30 cellular contexts compared by ENCODE assay signal in the genomic region with DNA sequence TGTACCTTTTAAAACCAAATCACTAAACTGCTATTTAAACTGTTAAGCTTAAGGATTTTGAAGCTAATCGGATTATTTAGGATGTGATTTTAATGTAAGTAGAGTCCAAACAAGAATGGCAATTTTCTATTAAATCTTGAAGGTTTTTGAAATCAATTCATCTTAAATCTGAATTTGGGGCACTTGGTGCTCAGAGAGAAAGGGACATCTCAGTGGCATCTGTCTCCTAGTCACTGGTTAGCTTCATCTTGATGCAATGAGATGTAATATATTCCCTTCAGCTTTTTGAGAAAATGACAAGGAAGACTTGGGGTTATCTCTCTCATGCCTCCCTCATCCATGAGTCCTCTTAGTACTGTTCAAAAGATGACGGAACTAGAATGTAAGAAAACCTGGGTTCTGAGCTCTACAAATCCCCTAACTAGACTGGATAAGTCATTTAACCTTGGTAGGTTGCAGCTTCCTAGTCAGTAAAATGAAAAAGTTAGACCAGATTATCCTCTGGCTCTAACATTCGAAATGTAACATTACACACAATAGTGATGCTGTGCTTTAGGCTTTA.
"Had no signal": no experiment of that assay in that cellular context is flagged by ENCODE, and none has a peak within 500 bp of the region (broad histone marks: within the 10 kb centered on the region; RNA-seq: fewer than 3 reads in every experiment).

No MANE protein-coding gene starts in this region.

- H3K4me1 ChIP-seq: colonic mucosa, esophagus squamous epithelium, gastroesophageal sphincter had no signal

- H3K36me3 ChIP-seq: adrenal gland, cardiac muscle cell, colonic mucosa, esophagus squamous epithelium, gastroesophageal sphincter, heart right ventricle had no signal

- H3K4me1 Mint-ChIP-seq: activated CD4-positive, alpha-beta memory T cell treated with anti-CD3 and anti-CD28 coated beads, Interleukin-2, amount 10 ng/mL, durations not matched to agents 7 days and 5 days; activated T-helper 17 cell treated with anti-CD3 and anti-CD28 coated beads, Interleukin-2, amount 50 U/mL, for 72 hours; T-helper 17 cell had no signal

- H3K27me3 Mint-ChIP-seq: activated CD4-positive, alpha-beta memory T cell treated with anti-CD3 and anti-CD28 coated beads, Interleukin-2, amount 10 ng/mL, durations not matched to agents 7 days and 5 days; activated CD4-positive, alpha-beta T cell treated with anti-CD3 and anti-CD28 coated beads, Interleukin-2, amount 10 ng/mL, durations not matched to agents 7 days and 5 days; activated naive CD4-positive, alpha-beta T cell treated with anti-CD3 and anti-CD28 coated beads, Interleukin-2, amount 50 U/mL, for 24 hours; activated naive CD8-positive, alpha-beta T cell treated with anti-CD3 and anti-CD28 coated beads for 36 hours; activated naive CD8-positive, alpha-beta T cell treated with anti-CD3 and anti-CD28 coated beads, Interleukin-2, amount 50 U/mL, for 24 hours had no signal

- H3K9me3 ChIP-seq: adrenal gland, body of pancreas, colonic mucosa, esophagus squamous epithelium, gastroesophageal sphincter, heart right ventricle had no signal

- H3K36me3 Mint-ChIP-seq: activated naive CD4-positive, alpha-beta T cell treated with anti-CD3 and anti-CD28 coated beads, Interleukin-2, amount 50 U/mL, for 24 hours; activated naive CD8-positive, alpha-beta T cell treated with anti-CD3 and anti-CD28 coated beads for 36 hours; WTC11 had no signal

- H3K27me3 ChIP-seq: adrenal gland, body of pancreas, cardiac muscle cell, colonic mucosa, esophagus squamous epithelium, gastroesophageal sphincter, heart right ventricle had no signal

- DNase-seq: activated CD4-positive, alpha-beta memory T cell treated with anti-CD3 and anti-CD28 coated beads, Interleukin-2, amount 10 ng/mL, durations not matched to agents 7 days and 5 days; activated CD4-positive, alpha-beta T cell treated with anti-CD3 and anti-CD28 coated beads for 1 hour; activated CD4-positive, alpha-beta T cell treated with anti-CD3 and anti-CD28 coated beads for 4 hours; activated CD4-positive, alpha-beta T cell treated with anti-CD3 and anti-CD28 coated beads, Interleukin-2, amount 10 ng/mL, durations not matched to agents 7 days and 5 days; activated CD4-positive, alpha-beta T cell treated with anti-CD3 and anti-CD28 coated beads, Interleukin-2, amount 50 U/mL, for 4 hours; activated effector memory CD4-positive, alpha-beta T cell treated with Interleukin-2 at 50 U/mL for 16 hours; activated gamma-delta T cell treated with Interleukin-2 at 50 U/mL for 16 hours; activated naive CD4-positive, alpha-beta T cell treated with Interleukin-2 at 50 U/mL for 16 hours; activated naive CD8-positive, alpha-beta T cell treated with anti-CD3 and anti-CD28 coated beads for 36 hours; activated naive CD8-positive, alpha-beta T cell treated with anti-CD3 and anti-CD28 coated beads, Interleukin-2, amount 50 U/mL, for 24 hours; activated T-cell treated with anti-CD3 and anti-CD28 coated beads, Interleukin-2, amount 50 U/mL, for 4 hours; adrenal gland; amygdala; aorta; body of pancreas; central memory CD4-positive, alpha-beta T cell; cerebellar nuclear complex; colonic mucosa; effector CD8-positive, alpha-beta T cell; esophagus squamous epithelium; foreskin melanocyte; heart right ventricle; T-helper 1 cell; T-helper 17 cell had no signal

- H3K4me3 Mint-ChIP-seq: activated CD4-positive, alpha-beta memory T cell treated with anti-CD3 and anti-CD28 coated beads, Interleukin-2, amount 10 ng/mL, durations not matched to agents 7 days and 5 days; activated CD4-positive, alpha-beta T cell treated with anti-CD3 and anti-CD28 coated beads, Interleukin-2, amount 10 ng/mL, durations not matched to agents 7 days and 5 days; activated naive CD4-positive, alpha-beta T cell treated with anti-CD3 and anti-CD28 coated beads, Interleukin-2, amount 50 U/mL, for 24 hours; activated naive CD8-positive, alpha-beta T cell treated with anti-CD3 and anti-CD28 coated beads for 36 hours; activated naive CD8-positive, alpha-beta T cell treated with anti-CD3 and anti-CD28 coated beads, Interleukin-2, amount 50 U/mL, for 24 hours; activated T-cell treated with anti-CD3 and anti-CD28 coated beads, Interleukin-2, amount 50 U/mL, for 4 hours; activated T-helper 17 cell treated with anti-CD3 and anti-CD28 coated beads, Interleukin-2, amount 50 U/mL, for 72 hours; T-helper 17 cell; WTC11 had no signal

- H3K4me3 ChIP-seq: adrenal gland, body of pancreas, cardiac muscle cell, colonic mucosa, esophagus squamous epithelium, gastroesophageal sphincter, heart right ventricle had no signal

- H3K27ac Mint-ChIP-seq: activated CD4-positive, alpha-beta memory T cell treated with anti-CD3 and anti-CD28 coated beads, Interleukin-2, amount 10 ng/mL, durations not matched to agents 7 days and 5 days; activated CD4-positive, alpha-beta T cell treated with anti-CD3 and anti-CD28 coated beads, Interleukin-2, amount 10 ng/mL, durations not matched to agents 7 days and 5 days; activated naive CD4-positive, alpha-beta T cell treated with anti-CD3 and anti-CD28 coated beads, Interleukin-2, amount 50 U/mL, for 24 hours; activated naive CD8-positive, alpha-beta T cell treated with anti-CD3 and anti-CD28 coated beads for 36 hours; activated naive CD8-positive, alpha-beta T cell treated with anti-CD3 and anti-CD28 coated beads, Interleukin-2, amount 50 U/mL, for 24 hours; activated T-helper 17 cell treated with anti-CD3 and anti-CD28 coated beads, Interleukin-2, amount 50 U/mL, for 72 hours; T-helper 17 cell; WTC11 had no signal

- H3K9me3 Mint-ChIP-seq: activated CD4-positive, alpha-beta memory T cell treated with anti-CD3 and anti-CD28 coated beads, Interleukin-2, amount 10 ng/mL, durations not matched to agents 7 days and 5 days; activated CD4-positive, alpha-beta T cell treated with anti-CD3 and anti-CD28 coated beads, Interleukin-2, amount 10 ng/mL, durations not matched to agents 7 days and 5 days; activated naive CD4-positive, alpha-beta T cell treated with anti-CD3 and anti-CD28 coated beads, Interleukin-2, amount 50 U/mL, for 24 hours; activated naive CD8-positive, alpha-beta T cell treated with anti-CD3 and anti-CD28 coated beads for 36 hours; activated naive CD8-positive, alpha-beta T cell treated with anti-CD3 and anti-CD28 coated beads, Interleukin-2, amount 50 U/mL, for 24 hours; activated T-helper 17 cell treated with anti-CD3 and anti-CD28 coated beads, Interleukin-2, amount 50 U/mL, for 72 hours; WTC11 had no signal

- H3K27ac ChIP-seq: adrenal gland, body of pancreas, cardiac muscle cell, colonic mucosa, epithelial cell of prostate, esophagus squamous epithelium, gastroesophageal sphincter, heart right ventricle had no signal
